ENCODE assay signal across 9 cellular contexts in the genomic region with DNA sequence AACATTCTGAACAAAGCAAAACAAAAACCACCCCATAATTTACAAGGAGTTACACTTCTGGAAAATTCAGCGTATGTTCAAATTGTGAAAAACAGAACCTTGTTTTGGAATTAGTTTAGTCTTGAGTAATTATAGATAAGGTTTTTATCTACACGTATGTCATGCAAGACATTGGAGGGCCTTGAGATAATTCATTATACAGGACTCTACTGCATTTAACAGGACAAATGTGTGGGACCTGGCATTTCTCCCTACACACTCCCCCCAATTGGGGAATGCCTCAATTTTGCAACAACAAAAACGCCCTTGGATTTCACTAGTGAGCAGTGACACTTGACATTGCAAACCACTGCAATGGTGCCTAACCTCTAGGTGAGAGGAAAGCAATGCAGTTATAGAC.
"Had no signal": no experiment of that assay in that cellular context is flagged by ENCODE, and none has a peak within 500 bp of the region (broad histone marks: within the 10 kb centered on the region; RNA-seq: fewer than 3 reads in every experiment).

No MANE protein-coding gene starts in this region.

- H3K4me3 ChIP-seq: GM23248, HAP-1 had no signal

- H3K9me3 ChIP-seq: HAP-1 had no signal

- H3K4me3 Mint-ChIP-seq: HFFc6, IgD-negative memory B cell had no signal

- H3K9me3 Mint-ChIP-seq: HFFc6, IgD-negative memory B cell had no signal

- H3K27me3 Mint-ChIP-seq: IgD-negative memory B cell had no signal

- DNase-seq: GM23248, GOT3, H7, HFFc6 had no signal

- H3K9ac ChIP-seq: GM23248 had no signal

- H2AFZ ChIP-seq: GM23248 had no signal

- ATAC-seq: HCT116, HepG2 had no signal

- H3K4me1 ChIP-seq: HAP-1 had no signal

- H3K27ac Mint-ChIP-seq: HFFc6, IgD-negative memory B cell had no signal

- H3K27ac ChIP-seq: GM23248, HL-60 had no signal
